ENCODE assay signal across 15 cellular contexts in the genomic region with DNA sequence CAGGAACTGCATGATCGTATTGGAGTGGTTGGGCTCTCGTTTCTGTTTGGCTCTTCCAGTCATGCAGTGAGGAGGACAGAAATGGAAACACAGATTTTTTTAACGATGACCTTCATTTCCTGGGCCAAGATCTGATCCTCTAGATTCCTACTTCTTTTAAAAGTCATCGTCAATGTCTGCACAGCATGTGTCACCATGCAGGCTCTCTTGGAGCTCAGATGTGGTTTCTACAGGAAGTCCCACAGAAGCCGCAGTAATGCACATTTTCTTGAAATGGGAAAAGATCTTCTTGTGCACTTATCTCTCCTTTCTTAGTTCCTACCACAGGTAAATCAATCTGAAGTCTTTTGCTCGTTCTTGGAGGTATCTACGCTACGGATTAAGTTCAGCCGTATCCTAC.
DNase-seq lines count a peak whose midpoint lies in the region; ATAC-seq and TF ChIP-seq lines count a peak whose summit lies in the region.
"Had no signal": no experiment of that assay in that cellular context is flagged by ENCODE, and none has a peak within 500 bp of the region (broad histone marks: within the 10 kb centered on the region; RNA-seq: fewer than 3 reads in every experiment).

No MANE protein-coding gene starts in this region.

- no peaks in the 10 kb centered on the region for H3K9me3 Mint-ChIP-seq in activated CD4-positive, alpha-beta T cell treated with anti-CD3 and anti-CD28 coated beads, Interleukin-2, amount 10 ng/mL, durations not matched to agents 24 days and 14 days

- no peaks in the 10 kb centered on the region for H3K36me3 Mint-ChIP-seq in activated CD4-positive, alpha-beta T cell treated with anti-CD3 and anti-CD28 coated beads, Interleukin-2, amount 10 ng/mL, durations not matched to agents 24 days and 14 days (ENCODE audit: low read depth)
- H3K36me3 Mint-ChIP-seq in T-helper 17 cell (ENCODE audit: low read depth), result no peaks in the 10 kb centered on the region

- no peak for TF ChIP-seq CTCF in stomach (IDR thresholded peaks at IDR 0.05)

- TF ChIP-seq POLR2A in stomach (IDR thresholded peaks at IDR 0.05), result no peak

- 65 to 78% (median 73%) methylated on average over 9 of the region's 9 CpGs for WGBS in stomach, 5 donors

- H3K27me3 ChIP-seq in stomach, result no peaks in the 10 kb centered on the region

- H3K4me1 Mint-ChIP-seq in activated CD4-positive, alpha-beta T cell treated with anti-CD3 and anti-CD28 coated beads, Interleukin-2, amount 10 ng/mL, durations not matched to agents 24 days and 14 days, result peaks cover 8% of the 10 kb centered on the region
- peaks cover 12% of the 10 kb centered on the region for H3K4me1 Mint-ChIP-seq in T-helper 17 cell

- H3K27ac ChIP-seq in stomach, result no peak overlapping the region
- H3K27ac ChIP-seq: A549 had no signal

- H3K4me3 ChIP-seq in stomach, result no peak overlapping the region
- H3K4me3 ChIP-seq: A549 had no signal

- ATAC-seq in T-helper 17 cell (peak; percentile 57), HG03025 (IDR thresholded peaks at IDR 0.05; ENCODE audit: low FRiP score, unreplicated experiment) (no peak)
- no peak for ATAC-seq in activated CD4-positive, CD25-positive, alpha-beta regulatory T cell treated with anti-CD3 and anti-CD28 coated beads, Interleukin-2, amount 50 U/mL, for 24 hours
- ATAC-seq: A549 had no signal

- H3K36me3 ChIP-seq in stomach, result no peaks in the 10 kb centered on the region

- no peak overlapping the region for H3K4me3 Mint-ChIP-seq in activated CD4-positive, alpha-beta T cell treated with anti-CD3 and anti-CD28 coated beads, Interleukin-2, amount 10 ng/mL, durations not matched to agents 24 days and 14 days
- H3K4me3 Mint-ChIP-seq in T-helper 17 cell, result peak overlapping the region; percentile 41

- no peaks in the 10 kb centered on the region for H3K9me3 ChIP-seq in T-helper 17 cell (ENCODE audit: control insufficient read depth, low read length, poor library complexity, severe bottlenecking)
- H3K9me3 ChIP-seq in stomach, result no peaks in the 10 kb centered on the region
- H3K9me3 ChIP-seq: A549 had no signal

- no peak for TF ChIP-seq EP300 in stomach (IDR thresholded peaks at IDR 0.05)

- H3K4me1 ChIP-seq in stomach, result no peaks in the 10 kb centered on the region
- H3K4me1 ChIP-seq: A549 had no signal

- peak; percentile 73 for DNase-seq in activated CD4-positive, alpha-beta T cell treated with anti-CD3 and anti-CD28 coated beads, Interleukin-2, amount 10 ng/mL, durations not matched to agents 24 days and 14 days
- no peak for DNase-seq in activated CD4-positive, alpha-beta T cell treated with anti-CD3 and anti-CD28 coated beads, Interleukin-2, amount 50 U/mL, for 4 hours
- DNase-seq in HT1080 (ENCODE audit: low read depth), result peak; percentile 77
- DNase-seq in T-helper 17 cell, result no peak
- peak; percentile 25 for DNase-seq in myocyte (ENCODE audit: low read depth)
- no peak for DNase-seq in stomach
- DNase-seq: anterior cingulate cortex, Calu3, dermis blood vessel endothelial cell, mesendoderm, NCI-H1417, NCI-H446 had no signal

- H3K27me3 Mint-ChIP-seq in activated CD4-positive, alpha-beta T cell treated with anti-CD3 and anti-CD28 coated beads, Interleukin-2, amount 10 ng/mL, durations not matched to agents 24 days and 14 days, result peaks cover 7% of the 10 kb centered on the region
- peaks cover 27% of the 10 kb centered on the region for H3K27me3 Mint-ChIP-seq in T-helper 17 cell

- no peak overlapping the region for H3K27ac Mint-ChIP-seq in activated CD4-positive, alpha-beta T cell treated with anti-CD3 and anti-CD28 coated beads, Interleukin-2, amount 10 ng/mL, durations not matched to agents 24 days and 14 days
- no peak overlapping the region for H3K27ac Mint-ChIP-seq in T-helper 17 cell

- intact Hi-C loops in activated CD4-positive, alpha-beta T cell treated with anti-CD3 and anti-CD28 coated beads, Interleukin-2, amount 10 ng/mL, durations not matched to agents 24 days and 14 days (cut with micrococcal nuclease), result no loop called here
- intact Hi-C loops in stomach (cut with DNase I; ENCODE audit: low total_unique reads), result no loop called here

Comparison
In these comparisons a context has a peak if more than half of its experiments do, and no peak if none do; other contexts are left out.
1. DNase-seq: peak in activated CD4-positive, alpha-beta T cell treated with anti-CD3 and anti-CD28 coated beads, Interleukin-2, amount 10 ng/mL, durations not matched to agents 24 days and 14 days (single experiment), HT1080 (single experiment) and myocyte (single experiment); none in activated CD4-positive, alpha-beta T cell treated with anti-CD3 and anti-CD28 coated beads, Interleukin-2, amount 50 U/mL, for 4 hours (0 of 2), T-helper 17 cell (0 of 3) and stomach (single experiment).